In genomic region chr6:31202259-31203166, GRCh38 we compare ENCODE assay signal across 8 cellular contexts. TPM values are rescaled to one million over a fixed set of nuclear protein-coding genes. Genes with fewer than 3 reads are reported as not detected.
DNase-seq lines count a peak whose midpoint lies in the region; ATAC-seq and TF ChIP-seq lines count a peak whose summit lies in the region.

No MANE protein-coding gene starts in this region.

- peaks cover 3% of the 10 kb centered on the region for H3K9me3 Mint-ChIP-seq in neural crest cell

- peak overlapping the region; percentile 59 for H3K4me3 Mint-ChIP-seq in neural crest cell

- peaks cover 16% of the 10 kb centered on the region for H3K4me1 Mint-ChIP-seq in neural crest cell

- peaks cover 41% of the 10 kb centered on the region for H3F3A ChIP-seq in MM.1S (ENCODE audit: insufficient read depth, low read length)

- 45 to 60% methylated on average over 10 to 11 of the region's 11 CpGs for WGBS in body of pancreas, 2 donors

- H3K27me3 Mint-ChIP-seq in neural crest cell (ENCODE audit: low read depth) = no peaks in the 10 kb centered on the region

- intact Hi-C loops in body of pancreas (cut with DNase I) = no loop called here

- TF ChIP-seq CTCF in MM.1S (IDR thresholded peaks at IDR 0.05; ENCODE audit: low read length) (no peak), body of pancreas (IDR thresholded peaks at IDR 0.05) (no peak), neural crest cell (conservative IDR thresholded peaks at IDR 0.05) (no peak)

- H3K4me1 ChIP-seq in MM.1S (ENCODE audit: low read length) (peaks cover 38% of the 10 kb centered on the region), body of pancreas (peaks cover 51% of the 10 kb centered on the region)

- H3K36me3 ChIP-seq in MM.1S (replicated peaks; ENCODE audit: insufficient read depth, low read length) (no peaks in the 10 kb centered on the region), body of pancreas (replicated peaks in 1 of 2; ENCODE audit: insufficient read depth in 1 of 2, low read depth in 2 of 2) (no peaks in the 10 kb centered on the region)

- no peak for ATAC-seq in body of pancreas
- no peak for ATAC-seq in HG03039 (IDR thresholded peaks at IDR 0.05; ENCODE audit: unreplicated experiment)

- peaks cover 28% of the 10 kb centered on the region for H3K79me2 ChIP-seq in MM.1S (ENCODE audit: low read length)

- no peaks in the 10 kb centered on the region for H3K27me3 ChIP-seq in MM.1S (replicated peaks; ENCODE audit: insufficient read depth, low read length)
- H3K27me3 ChIP-seq in body of pancreas = no peaks in the 10 kb centered on the region

- H3K9ac ChIP-seq in MM.1S (ENCODE audit: low read length) = peak overlapping the region; percentile 85

- H3K4me2 ChIP-seq in MM.1S (ENCODE audit: low read depth, low read length) = peak overlapping the region; percentile 93

- H3K9me2 ChIP-seq in MM.1S (replicated peaks; ENCODE audit: insufficient read depth, low read length) = no peaks in the 10 kb centered on the region

- no peak overlapping the region for H3K27ac Mint-ChIP-seq in neural crest cell (ENCODE audit: unreplicated experiment)

- peak overlapping the region; percentile 57 for H3K4me3 ChIP-seq in MM.1S (ENCODE audit: low read length)
- H3K4me3 ChIP-seq in body of pancreas = no peak overlapping the region

- H2AFZ ChIP-seq in MM.1S (ENCODE audit: low read length) = peak overlapping the region; percentile 15; the same call in 1 of the 2 replicates

- peak; percentile 92 for DNase-seq in DMS53 (lab: John Stamatoyannopoulos, UW)
- no peak for DNase-seq in MM.1S
- DNase-seq in body of pancreas = no peak
- DNase-seq in neural crest cell (ENCODE audit: low read depth, low spot score) = no peak
- no peak for DNase-seq in NCI-H446 treated with DMSO at 0.1 percent for 48 hours (lab: John Stamatoyannopoulos, UW)
- no peak for DNase-seq in central memory CD4-positive, alpha-beta T cell
- DNase-seq in HuH-7.5 (ENCODE audit: low spot score) = no peak

- no peak for TF ChIP-seq POLR2A in body of pancreas (IDR thresholded peaks at IDR 0.05)

- H3K27ac ChIP-seq in MM.1S (ENCODE audit: low read length) (peak overlapping the region; percentile 99), body of pancreas (peak overlapping the region; percentile 53 to 92 (median 82))

- H3K9me3 ChIP-seq in MM.1S (replicated peaks; ENCODE audit: insufficient read depth, low read length) (no peaks in the 10 kb centered on the region), body of pancreas (no peaks in the 10 kb centered on the region)

- no peaks in the 10 kb centered on the region for H3K36me3 Mint-ChIP-seq in neural crest cell (ENCODE audit: low read depth)

- no peaks in the 10 kb centered on the region for H4K20me1 ChIP-seq in MM.1S (ENCODE audit: insufficient read depth, low read length)

RNA-seq across cellular contexts. Expression of gene POU5F1, which starts 32.0 kb away (rescaled TPM):
- total RNA-seq in body of pancreas (10 to 100 TPM in 1 of 2 donors, 1 to 10 TPM in 1; 4.9 to 37.6 TPM), neural crest cell (not detected in 2 replicates)

RNA-seq across cellular contexts. Expression of gene TCF19, which starts 44.1 kb away (rescaled TPM):
- total RNA-seq in body of pancreas (1 to 10 TPM; 1.8 to 2.0 TPM), neural crest cell (21.7 and 21.8 TPM in 2 replicates)

RNA-seq across cellular contexts. Expression of gene CCHCR1, which starts 44.9 kb away (rescaled TPM):
- total RNA-seq in body of pancreas (10 to 100 TPM; 15.6 to 28.7 TPM), neural crest cell (46.7 and 48.6 TPM in 2 replicates)
